ENCODE assay signal across 18 cellular contexts in the genomic region with DNA sequence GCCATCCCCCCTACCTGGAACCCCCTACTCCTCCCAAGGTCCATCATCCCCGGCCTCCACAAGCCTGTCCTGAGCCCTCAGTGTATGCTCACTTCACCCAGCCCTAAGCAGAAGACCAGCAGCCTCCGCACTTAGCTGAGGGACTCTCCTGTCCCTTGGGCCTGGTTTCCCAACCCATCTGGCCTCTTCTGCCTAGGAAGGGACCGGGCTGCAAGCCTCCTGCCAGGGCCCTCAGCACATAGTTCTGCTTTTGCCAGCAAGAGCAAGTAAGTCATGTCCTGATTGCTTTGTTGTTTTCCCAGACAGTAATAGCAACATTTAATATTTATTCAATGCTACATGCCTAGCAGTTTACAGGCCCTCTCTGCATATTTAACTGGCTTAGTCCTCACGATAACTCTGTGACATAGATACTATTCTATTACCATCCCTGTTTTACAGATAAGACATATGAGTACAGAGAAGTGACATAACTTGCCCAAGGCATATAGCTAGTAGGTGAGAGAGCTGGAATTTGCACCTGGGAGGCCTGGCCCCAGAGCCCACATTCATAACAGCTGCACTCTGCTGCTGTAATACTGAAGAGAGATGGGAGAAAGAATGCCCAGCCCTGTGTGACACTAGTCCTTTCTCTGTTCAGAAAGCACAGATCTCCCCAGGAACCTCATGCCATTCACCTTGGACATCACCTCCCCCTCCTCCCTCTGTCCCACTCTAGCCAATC.
DNase-seq lines count a peak whose midpoint lies in the region; ATAC-seq and TF ChIP-seq lines count a peak whose summit lies in the region.
"Had no signal": no experiment of that assay in that cellular context is flagged by ENCODE, and none has a peak within 500 bp of the region (broad histone marks: within the 10 kb centered on the region; RNA-seq: fewer than 3 reads in every experiment).

No MANE protein-coding gene starts in this region.

- TF ChIP-seq POLR2A in NB4 (IDR thresholded peaks at IDR 0.05; ENCODE audit: extremely low read depth, insufficient read length): no peak
- TF ChIP-seq POLR2A in prostate gland (IDR thresholded peaks at IDR 0.05): no peak

- H4K20me1 ChIP-seq in SK-N-SH (ENCODE audit: insufficient read depth): no peaks in the 10 kb centered on the region
- H4K20me1 ChIP-seq: BLaER1 treated with 17β-estradiol and CSF1 and Interleukin-3, amounts not matched to agents 10 nM and 100 nM had no signal

- 71% methylated on average over 4 of the region's 4 CpGs for WGBS in right cardiac atrium
- 66% methylated on average over 4 of the region's 4 CpGs for WGBS in prostate gland
- 94% methylated on average over 4 of the region's 4 CpGs for WGBS in SK-N-SH (ENCODE audit: low lambda C conversion rate)

- DNase-seq in Caco-2 (peak; percentile 57 to 62), NB4 (ENCODE audit: low read depth) (peak; percentile 33), right cardiac atrium (peak; percentile 60 to 72 (median 71)), prostate gland (ENCODE audit: low spot score) (no peak), glomerular visceral epithelial cell (ENCODE audit: extremely low spot score) (no peak), SK-N-SH (no peak)
- DNase-seq: CD8-positive, alpha-beta memory T cell; DMS79; KG1; NCI-H1092; NCI-H146; NCI-H2029 treated with DMSO at 0.1 percent for 48 hours; NCI-H2171; NCI-H526 had no signal

- no peak for TF ChIP-seq EP300 in SK-N-SH (IDR thresholded peaks at IDR 0.05; ENCODE audit: borderline replicate concordance in 1 of 2, low read depth in 1 of 2, low read length in 1 of 2)

- no peaks in the 10 kb centered on the region for H3K9me2 ChIP-seq in SK-N-SH

- TF ChIP-seq RAD21 in SK-N-SH (IDR thresholded peaks at IDR 0.05; ENCODE audit: low read length): no peak

- H3K9ac ChIP-seq in SK-N-SH: no peak overlapping the region
- H3K9ac ChIP-seq: BLaER1 treated with 17β-estradiol and CSF1 and Interleukin-3, amounts not matched to agents 10 nM and 100 nM had no signal

- intact Hi-C loops in Caco-2 (cut with micrococcal nuclease; ENCODE audit: unreplicated experiment) (no loop called here), right cardiac atrium (cut with DNase I) (no loop called here), prostate gland (cut with DNase I) (no loop called here)

- no peaks in the 10 kb centered on the region for H3K27me3 Mint-ChIP-seq in Caco-2 (ENCODE audit: insufficient read depth, unreplicated experiment)

- H3K27ac ChIP-seq in right cardiac atrium (ENCODE audit: low read length) (no peak overlapping the region), prostate gland (peak overlapping the region; percentile 30 to 38), SK-N-SH (ENCODE audit: low read depth in 2 of 2, low read length in 1 of 2) (no peak overlapping the region)
- H3K27ac ChIP-seq: BLaER1 treated with 17β-estradiol and CSF1 and Interleukin-3, amounts not matched to agents 10 nM and 100 nM; SJSA1 had no signal

- H3K4me1 ChIP-seq in Caco-2: peaks cover 26% of the 10 kb centered on the region
- peaks cover 1% of the 10 kb centered on the region for H3K4me1 ChIP-seq in right cardiac atrium (ENCODE audit: control insufficient read depth, insufficient read depth, low read length)
- H3K4me1 ChIP-seq in prostate gland (replicated peaks): peaks cover 3% of the 10 kb centered on the region
- H3K4me1 ChIP-seq in SK-N-SH (ENCODE audit: control insufficient read depth in 1 of 2, insufficient read depth in 2 of 2, low read depth in 1 of 2, low read length in 1 of 2): peaks cover 0 to 18% of the 10 kb centered on the region in 2 experiments; a peak in 2 of 4 replicates
- H3K4me1 ChIP-seq: SJSA1 had no signal

- no peaks in the 10 kb centered on the region for H3F3A ChIP-seq in SK-N-SH (replicated peaks; ENCODE audit: insufficient read depth)

- no peak overlapping the region for H3K4me3 Mint-ChIP-seq in Caco-2 (ENCODE audit: unreplicated experiment)
- H3K4me3 Mint-ChIP-seq: CD8-positive, alpha-beta memory T cell had no signal

- no peak overlapping the region for H3K27ac Mint-ChIP-seq in Caco-2 (ENCODE audit: unreplicated experiment)
- H3K27ac Mint-ChIP-seq: CD8-positive, alpha-beta memory T cell had no signal

- TF ChIP-seq CTCF in Caco-2 (IDR thresholded peaks at IDR 0.05; ENCODE audit: insufficient read depth in 1 of 2, low read depth in 1 of 2, low read length in 1 of 2, severe bottlenecking in 1 of 2, unreplicated experiment in 1 of 2) (no peak), NB4 (IDR thresholded peaks at IDR 0.05; ENCODE audit: low read depth, low read length) (no peak), prostate gland (IDR thresholded peaks at IDR 0.05) (no peak), SK-N-SH (IDR thresholded peaks at IDR 0.05) (no peak)

- H3K4me1 Mint-ChIP-seq in Caco-2 (ENCODE audit: low read depth, unreplicated experiment): peaks cover 21% of the 10 kb centered on the region
- H3K4me1 Mint-ChIP-seq: CD8-positive, alpha-beta memory T cell had no signal

- H3K79me2 ChIP-seq in SK-N-SH (ENCODE audit: insufficient read depth): no peaks in the 10 kb centered on the region

- no peaks in the 10 kb centered on the region for H3K9me3 Mint-ChIP-seq in Caco-2 (ENCODE audit: unreplicated experiment)
- H3K9me3 Mint-ChIP-seq: CD8-positive, alpha-beta memory T cell had no signal

- H3K27me3 ChIP-seq in Caco-2 (replicated peaks; ENCODE audit: control insufficient read depth, insufficient read depth, low read length) (no peaks in the 10 kb centered on the region), right cardiac atrium (ENCODE audit: control insufficient read depth, insufficient read depth) (no peaks in the 10 kb centered on the region), prostate gland (replicated peaks; ENCODE audit: insufficient read depth) (no peaks in the 10 kb centered on the region), SK-N-SH (ENCODE audit: insufficient read depth) (no peaks in the 10 kb centered on the region)
- H3K27me3 ChIP-seq: BLaER1 treated with 17β-estradiol and CSF1 and Interleukin-3, amounts not matched to agents 10 nM and 100 nM; SJSA1 had no signal

- peak; percentile 50 to 64 for ATAC-seq in right cardiac atrium
- no peak for ATAC-seq in HG03565 (IDR thresholded peaks at IDR 0.05; ENCODE audit: unreplicated experiment)
- ATAC-seq in HG03108 (IDR thresholded peaks at IDR 0.05; ENCODE audit: unreplicated experiment): no peak

- H2AFZ ChIP-seq in SK-N-SH (ENCODE audit: low read depth): no peak overlapping the region

- BruUV-seq in Caco-2 (replicated peaks; lab: Mats Ljungman, UMichigan): no TSS peak

- peaks cover 10% of the 10 kb centered on the region for H3K36me3 Mint-ChIP-seq in Caco-2 (ENCODE audit: insufficient read depth, unreplicated experiment)
- H3K36me3 Mint-ChIP-seq: CD8-positive, alpha-beta memory T cell had no signal

- H3K4me3 ChIP-seq in Caco-2 (ENCODE audit: low read depth, low read length): no peak overlapping the region
- no peak overlapping the region for H3K4me3 ChIP-seq in NB4 (ENCODE audit: low read depth, low read length)
- H3K4me3 ChIP-seq in right cardiac atrium (ENCODE audit: low read length): no peak overlapping the region
- H3K4me3 ChIP-seq in prostate gland: no peak overlapping the region
- no peak overlapping the region for H3K4me3 ChIP-seq in SK-N-SH (ENCODE audit: low read depth in 2 of 2, low read length in 1 of 2)
- H3K4me3 ChIP-seq: BLaER1 treated with 17β-estradiol and CSF1 and Interleukin-3, amounts not matched to agents 10 nM and 100 nM; SJSA1 had no signal

- CTCF ChIA-PET in Caco-2 (lab: Charles Lee): interaction anchor here (0.8 to 1.2 kb wide), 2 partner anchors 299 to 372 kb away, joined by 3 to 4 read pairs; no protein-coding TSS in a partner anchor
- CTCF ChIA-PET in SK-N-SH (lab: Yijun Ruan, JAX): interaction anchor here (1.2 kb wide), 1 partner anchor 90 kb away, joined by 3 read pairs; no protein-coding TSS in a partner anchor

- H3K4me2 ChIP-seq in SK-N-SH: no peak overlapping the region
- H3K4me2 ChIP-seq: BLaER1 treated with 17β-estradiol and CSF1 and Interleukin-3, amounts not matched to agents 10 nM and 100 nM had no signal

- no peaks in the 10 kb centered on the region for H3K36me3 ChIP-seq in Caco-2 (ENCODE audit: control insufficient read depth, insufficient read depth, low read length)
- H3K36me3 ChIP-seq in prostate gland: no peaks in the 10 kb centered on the region
- peaks cover 17 to 33% of the 10 kb centered on the region in 2 experiments for H3K36me3 ChIP-seq in SK-N-SH (replicated peaks in 1 of 2; ENCODE audit: control insufficient read depth in 1 of 2, insufficient read depth in 2 of 2, low read length in 1 of 2)
- H3K36me3 ChIP-seq: BLaER1 treated with 17β-estradiol and CSF1 and Interleukin-3, amounts not matched to agents 10 nM and 100 nM had no signal

- POLR2A ChIA-PET in Caco-2 (lab: Charles Lee): no interaction called here
- POLR2A ChIA-PET in SK-N-SH (lab: Yijun Ruan, JAX): no interaction called here

- H3K9me3 ChIP-seq in Caco-2: no peaks in the 10 kb centered on the region
- H3K9me3 ChIP-seq in right cardiac atrium (ENCODE audit: control insufficient read depth, low read length): no peaks in the 10 kb centered on the region
- H3K9me3 ChIP-seq in prostate gland: no peaks in the 10 kb centered on the region
- no peaks in the 10 kb centered on the region for H3K9me3 ChIP-seq in SK-N-SH
- H3K9me3 ChIP-seq: SJSA1 had no signal

TF ChIP-seq in SK-N-SH, 30 proteins besides CTCF, POLR2A, EP300 and RAD21 (continues in another document):
- TF ChIP-seq NRF1 (IDR thresholded peaks at IDR 0.05; ENCODE audit: low read depth, low read length) (no peak), FOXJ3 (CRISPR knock-in tag; IDR thresholded peaks at IDR 0.05) (no peak), FOXM1 (IDR thresholded peaks at IDR 0.05; ENCODE audit: low read depth) (no peak), EZH2phosphoT487 (IDR thresholded peaks at IDR 0.05; ENCODE audit: borderline replicate concordance, low read depth) (no peak), GATA2 (CRISPR knock-in tag; IDR thresholded peaks at IDR 0.05) (no peak)
- TF ChIP-seq, protein P1, sequence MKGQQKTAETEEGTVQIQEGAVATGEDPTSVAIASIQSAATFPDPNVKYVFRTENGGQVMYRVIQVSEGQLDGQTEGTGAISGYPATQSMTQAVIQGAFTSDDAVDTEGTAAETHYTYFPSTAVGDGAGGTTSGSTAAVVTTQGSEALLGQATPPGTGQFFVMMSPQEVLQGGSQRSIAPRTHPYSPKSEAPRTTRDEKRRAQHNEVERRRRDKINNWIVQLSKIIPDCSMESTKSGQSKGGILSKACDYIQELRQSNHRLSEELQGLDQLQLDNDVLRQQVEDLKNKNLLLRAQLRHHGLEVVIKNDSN (IDR thresholded peaks at IDR 0.05; ENCODE audit: borderline replicate concordance, low read depth): no peak
- TF ChIP-seq, protein P2, sequence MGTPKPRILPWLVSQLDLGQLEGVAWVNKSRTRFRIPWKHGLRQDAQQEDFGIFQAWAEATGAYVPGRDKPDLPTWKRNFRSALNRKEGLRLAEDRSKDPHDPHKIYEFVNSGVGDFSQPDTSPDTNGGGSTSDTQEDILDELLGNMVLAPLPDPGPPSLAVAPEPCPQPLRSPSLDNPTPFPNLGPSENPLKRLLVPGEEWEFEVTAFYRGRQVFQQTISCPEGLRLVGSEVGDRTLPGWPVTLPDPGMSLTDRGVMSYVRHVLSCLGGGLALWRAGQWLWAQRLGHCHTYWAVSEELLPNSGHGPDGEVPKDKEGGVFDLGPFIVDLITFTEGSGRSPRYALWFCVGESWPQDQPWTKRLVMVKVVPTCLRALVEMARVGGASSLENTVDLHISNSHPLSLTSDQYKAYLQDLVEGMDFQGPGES (IDR thresholded peaks at IDR 0.05; ENCODE audit: low read depth, low read length): no peak

Comparison
In these comparisons a context has a peak if more than half of its experiments do, and no peak if none do; other contexts are left out.
1. DNase-seq: peak in Caco-2 (2 of 2), NB4 (single experiment) and right cardiac atrium (3 of 3); none in prostate gland (single experiment), glomerular visceral epithelial cell (single experiment) and SK-N-SH (single experiment).
2. ATAC-seq: peak in right cardiac atrium (2 of 2); none in HG03565 (single experiment) and HG03108 (single experiment).
3. H3K27ac ChIP-seq: peak in prostate gland (2 of 2); none in right cardiac atrium (single experiment) and SK-N-SH (0 of 2).